ENCODE assay signal across 32 cellular contexts in genomic region chr5:57446966-57447365, GRCh38. TPM values are rescaled to one million over a fixed set of nuclear protein-coding genes. Genes with fewer than 3 reads are reported as not detected.
"Had no signal": no experiment of that assay in that cellular context is flagged by ENCODE, and none has a peak within 500 bp of the region (broad histone marks: within the 10 kb centered on the region; RNA-seq: fewer than 3 reads in every experiment).

No MANE protein-coding gene starts in this region.

- H3K4me1 ChIP-seq: prostate gland, right lobe of liver had no signal

- H3K36me3 ChIP-seq: heart right ventricle, lower lobe of right lung, pancreas, prostate gland, right lobe of liver, tibial nerve, uterus had no signal

- H3K79me2 ChIP-seq: hepatocyte had no signal

- H2AFZ ChIP-seq: hepatocyte had no signal

- H3K27me3 ChIP-seq: heart right ventricle, hepatocyte, pancreas, right lobe of liver, tibial nerve, uterus had no signal

- H3K9me3 ChIP-seq: heart right ventricle, lower lobe of right lung, pancreas, prostate gland, right lobe of liver, tibial nerve, uterus had no signal

- ATAC-seq: heart right ventricle; left lobe of liver; lower lobe of right lung; naive thymus-derived CD8-positive, alpha-beta T cell; pancreas; right lobe of liver; stimulated activated memory B cell treated with anti-CD40 and anti-IgM and Interleukin-4, amounts not matched to agents 10 μg/mL and 1 μg/mL and 100 μg/mL, for 72 hours; stimulated activated naive CD8-positive, alpha-beta T cell treated with anti-CD3 and anti-CD28 coated beads, Interleukin-15, amount 100 ng/mL, for 72 hours had no signal

- H3K4me2 ChIP-seq: hepatocyte, smooth muscle cell had no signal

- H3K4me3 ChIP-seq: heart right ventricle, hepatocyte, lower lobe of right lung, pancreas, prostate gland, right lobe of liver, smooth muscle cell, tibial nerve, uterus had no signal

- DNase-seq: heart right ventricle; islet precursor cell; lower lobe of right lung; mammary epithelial cell; mesenchymal stem cell; naive thymus-derived CD8-positive, alpha-beta T cell; nucleus accumbens; pancreas; posterior cingulate gyrus; retina; right lobe of liver; stimulated activated CD4-positive, alpha-beta T cell treated with anti-CD3 and anti-CD28 coated beads, Interleukin-1b, Interleukin-23, amount 100 ng/mL, for 48 hours; stimulated activated CD4-positive, alpha-beta T cell treated with anti-CD3 and anti-CD28 coated beads, Interleukin-2, amount 100 ng/mL, for 48 hours; stimulated activated CD4-positive, alpha-beta T cell treated with anti-CD3 and anti-CD28 coated beads, Interleukin-4, amount 100 ng/mL, for 4 hours; stimulated activated CD8-positive, alpha-beta memory T cell treated with anti-CD3 and anti-CD28 coated beads, Interleukin-4, amount 100 ng/mL, for 48 hours; stimulated activated naive CD4-positive, alpha-beta T cell treated with Interleukin-2 at 50 U/mL for 16 hours; stimulated activated naive CD8-positive, alpha-beta T cell treated with anti-CD3 and anti-CD28 coated beads, Interleukin-15, amount 100 ng/mL, for 72 hours; substantia nigra; uterus had no signal

- H3K27ac ChIP-seq: heart right ventricle, hepatocyte, lower lobe of right lung, pancreas, prostate gland, right lobe of liver, tibial nerve, uterus had no signal

RNA-seq across cellular contexts. Expression of gene ACTBL2, which starts 35.6 kb away (rescaled TPM):
- total RNA-seq: heart right ventricle; left lobe of liver; liver; lower lobe of right lung; mucosa of gallbladder; naive thymus-derived CD8-positive, alpha-beta T cell; neural crest cell; osteoblast; prostate gland; right lobe of liver; skeletal muscle tissue; temporal lobe; tibial nerve; ureter; uterus had no signal
- polyA plus RNA-seq: heart right ventricle; liver; naive thymus-derived CD8-positive, alpha-beta T cell; pancreas had no signal
